Comparison of ENCODE assay signal across 8 cellular contexts in the genomic region with DNA sequence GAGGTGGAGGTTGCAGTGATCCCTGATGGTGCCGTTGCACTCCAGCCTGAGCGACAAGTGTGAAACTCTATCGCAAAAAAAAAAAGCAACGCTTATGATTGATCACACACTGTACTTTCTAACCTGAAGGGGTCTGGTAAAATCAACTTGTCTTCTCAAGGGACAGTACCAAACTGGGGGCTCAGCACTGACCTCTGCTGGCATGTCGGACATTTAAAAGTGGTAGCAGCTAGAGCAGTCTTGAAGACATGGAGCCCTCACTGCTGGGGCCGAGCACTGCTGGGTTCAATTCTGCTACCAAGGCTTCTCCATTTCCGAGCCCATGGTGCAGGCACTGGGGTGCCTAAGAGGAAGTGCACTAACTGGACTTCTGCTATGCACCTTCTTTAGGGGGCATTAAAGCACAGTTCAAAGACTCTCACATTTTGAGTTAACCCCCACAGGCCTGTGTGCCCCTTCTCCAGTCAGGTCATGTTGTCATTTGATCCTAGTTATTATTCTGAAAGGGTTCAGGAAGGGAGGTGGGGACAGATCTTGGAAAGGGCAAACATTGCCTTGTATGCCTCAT. TPM values are rescaled to one million over a fixed set of nuclear protein-coding genes. Genes with fewer than 3 reads are reported as not detected.
A peak's percentile ranks its signal among the peaks of the same experiment; 100 is the strongest.
DNase-seq lines count a peak whose midpoint lies in the region; ATAC-seq and TF ChIP-seq lines count a peak whose summit lies in the region.

No MANE protein-coding gene starts in this region.

- H3K4me1 Mint-ChIP-seq in naive B cell: peaks cover 0 to 7% (median 0%) of the 10 kb centered on the region in 3 donors

- peak; percentile 65 to 74 for ATAC-seq in naive B cell (ENCODE audit: low read depth in 2 of 2)
- ATAC-seq in HG03025 (IDR thresholded peaks at IDR 0.05; ENCODE audit: low FRiP score, unreplicated experiment): no peak

- no peaks in the 10 kb centered on the region for H3K36me3 ChIP-seq in mammary epithelial cell (ENCODE audit: insufficient read depth, low read length)

- H3K4me3 ChIP-seq in AG10803 (ENCODE audit: low read length) (no peak overlapping the region), mammary epithelial cell (replicated peaks in 1 of 3; ENCODE audit: insufficient read depth in 1 of 3, low read depth in 2 of 3, low read length in 3 of 3) (no peak overlapping the region), lower leg skin (ENCODE audit: low read depth, poor library complexity, severe bottlenecking) (no peak overlapping the region)

- intact Hi-C loops in mammary epithelial cell (cut with micrococcal nuclease): loop anchor here (5.0 kb wide), 1 partner anchor 477 kb away; no protein-coding TSS in a partner anchor
- intact Hi-C loops in lower leg skin (cut with DNase I; ENCODE audit: low total_unique reads): no loop called here

- no peak overlapping the region for H2AFZ ChIP-seq in mammary epithelial cell (ENCODE audit: low read depth, low read length)

- no peak for DNase-seq in AG10803 (ENCODE audit: low read depth)
- DNase-seq in GM13976 (ENCODE audit: low spot score): peak; percentile 60
- DNase-seq in NCI-H82 (lab: John Stamatoyannopoulos, UW): peak; percentile 53
- no peak for DNase-seq in mammary epithelial cell
- DNase-seq in naive B cell: no peak
- DNase-seq in GF-D8 (lab: John Stamatoyannopoulos, UW): no peak
- no peak for DNase-seq in lower leg skin (ENCODE audit: low spot score in 2 of 2)

- no peak overlapping the region for H3K27ac ChIP-seq in mammary epithelial cell (ENCODE audit: insufficient read depth, low read depth, low read length)

- peak overlapping the region in 1 of 6 donors; percentile 67 for H3K27ac Mint-ChIP-seq in naive B cell

- H3K4me3 Mint-ChIP-seq in naive B cell: no peak overlapping the region

- in situ Hi-C loops in GM13976 (cut with MboI; ENCODE audit: low sequenced_read_pairs, unreplicated experiment) (loop anchor here (10.0 kb wide), 1 partner anchor 64 kb away; no protein-coding TSS in a partner anchor), mammary epithelial cell (cut with MboI; ENCODE audit: low sequenced_read_pairs in 2 of 2) (no loop called here)

- no peaks in the 10 kb centered on the region for H3K9me3 Mint-ChIP-seq in naive B cell

- H3K27me3 Mint-ChIP-seq in naive B cell: peaks cover 60 to 68% (median 66%) of the 10 kb centered on the region in 3 donors

- no peaks in the 10 kb centered on the region for H3K27me3 ChIP-seq in mammary epithelial cell (ENCODE audit: insufficient read depth, low read length)

- no TSS peak for BruUV-seq in mammary epithelial cell (replicated peaks; lab: Mats Ljungman, UMichigan)

- no peak for TF ChIP-seq POLR2A in lower leg skin (IDR thresholded peaks at IDR 0.05)

- 82% methylated on average over 7 of the region's 7 CpGs for WGBS in mammary epithelial cell (ENCODE audit: low coverage, missing lambda C conversion rate)
- 82 to 91% methylated on average over 7 of the region's 7 CpGs for WGBS in lower leg skin, 2 donors

- CTCF ChIA-PET in mammary epithelial cell (lab: Charles Lee; ENCODE audit: low non-redundant PET): no interaction called here

- no peaks in the 10 kb centered on the region for H3K79me2 ChIP-seq in mammary epithelial cell (ENCODE audit: insufficient read depth, low read length)

- H3K36me3 Mint-ChIP-seq in naive B cell: no peaks in the 10 kb centered on the region

- H3K4me1 ChIP-seq in mammary epithelial cell (ENCODE audit: insufficient read depth, low read length): peaks cover 13% of the 10 kb centered on the region

- dilution Hi-C loops in mammary epithelial cell (cut with HindIII; ENCODE audit: low sequenced_read_pairs): no loop called here

- no peak overlapping the region for H3K4me2 ChIP-seq in mammary epithelial cell (ENCODE audit: insufficient read depth, low read depth, low read length)

- H3K9me3 ChIP-seq in mammary epithelial cell (replicated peaks; ENCODE audit: insufficient read depth, low read length): no peaks in the 10 kb centered on the region

- no peak overlapping the region for H3K9ac ChIP-seq in mammary epithelial cell (ENCODE audit: insufficient read depth, low read length)

- TF ChIP-seq CTCF in AG10803 (conservative IDR thresholded peaks at IDR 0.05; ENCODE audit: low read length) (peak; percentile 34), GM13976 (IDR thresholded peaks at IDR 0.05; ENCODE audit: borderline replicate concordance, control extremely low read depth, extremely low read depth, insufficient read depth, missing control alignments) (peak; percentile 34), mammary epithelial cell (conservative IDR thresholded peaks at IDR 0.05 in 1 of 2, IDR thresholded peaks at IDR 0.05 in 1 of 2; ENCODE audit: extremely low read depth in 1 of 2, insufficient read depth in 1 of 2, low read depth in 1 of 2, low read length in 2 of 2) (peak; percentile 13 to 32), lower leg skin (IDR thresholded peaks at IDR 0.05) (no peak)

- H4K20me1 ChIP-seq in mammary epithelial cell (ENCODE audit: insufficient read depth, low read length): no peaks in the 10 kb centered on the region

RNA-seq across cellular contexts. Expression of a gene that starts 26.4 kb away (rescaled TPM):
- 1 to 10 TPM in 1 of 2 donors, under 1 TPM in 1; 0.83 to 1.7 TPM for total RNA-seq in mammary epithelial cell
- polyA plus RNA-seq in mammary epithelial cell: 0.40 TPM
- not detected for polyA minus RNA-seq in mammary epithelial cell
- 1 to 10 TPM in 1 of 6 donors, under 1 TPM in 4, not detected in 1; 0.17 to 1.8 (median 0.80) TPM for polyA plus RNA-seq in naive B cell (ENCODE audit: low read depth in 6 of 6)
- total RNA-seq in lower leg skin: 1 to 10 TPM in 1 of 4 donors, under 1 TPM in 2, not detected in 1; 0.76 to 2.2 (median 0.91) TPM

Comparison
In these comparisons a context has a peak if more than half of its experiments do, and no peak if none do; other contexts are left out.
1. DNase-seq: peak in GM13976 (single experiment) and NCI-H82 (single experiment); none in AG10803 (single experiment), mammary epithelial cell (single experiment), naive B cell (single experiment), GF-D8 (single experiment) and lower leg skin (0 of 2).
2. CTCF ChIP-seq: peak in AG10803 (single experiment), GM13976 (single experiment) and mammary epithelial cell (2 of 2); none in lower leg skin (0 of 3).